In genomic region chr17:75159196-75160031, GRCh38 we compare ENCODE assay signal across 11 cellular contexts. TPM values are rescaled to one million over a fixed set of nuclear protein-coding genes. Genes with fewer than 3 reads are reported as not detected.
A peak's percentile ranks its signal among the peaks of the same experiment; 100 is the strongest.
DNase-seq lines count a peak whose midpoint lies in the region; ATAC-seq and TF ChIP-seq lines count a peak whose summit lies in the region.
"Had no signal": no experiment of that assay in that cellular context is flagged by ENCODE, and none has a peak within 500 bp of the region (broad histone marks: within the 10 kb centered on the region; RNA-seq: fewer than 3 reads in every experiment).

No MANE protein-coding gene starts in this region.

- peak; percentile 12 for DNase-seq in activated CD4-positive, CD25-positive, alpha-beta regulatory T cell treated with anti-CD3 and anti-CD28 coated beads, Interleukin-2, amount 50 U/mL, for 72 hours
- DNase-seq in colonic mucosa (no peak), sciatic nerve (ENCODE audit: low spot score) (peak; percentile 14), cerebellar nuclear complex (lab: John Stamatoyannopoulos, UW) (no peak), NCI-H526 (lab: John Stamatoyannopoulos, UW) (no peak)
- DNase-seq: ACHN; activated naive CD4-positive, alpha-beta T cell treated with Interleukin-2 at 50 U/mL for 16 hours; left ventricle myocardium inferior; NCI-H82 had no signal

- peak overlapping the region; percentile 6 for H3K27ac ChIP-seq in colonic mucosa
- H3K27ac ChIP-seq: left ventricle myocardium inferior, right lobe of liver had no signal

- H3K9ac ChIP-seq in colonic mucosa (ENCODE audit: low read depth in 2 of 2, low read length in 2 of 2): no peak overlapping the region

- H3K4me1 ChIP-seq in colonic mucosa: peaks cover 4% of the 10 kb centered on the region
- H3K4me1 ChIP-seq: right lobe of liver had no signal

- ATAC-seq in activated CD4-positive, CD25-positive, alpha-beta regulatory T cell treated with anti-CD3 and anti-CD28 coated beads, Interleukin-2, amount 50 U/mL, for 24 hours: no peak
- no peak for ATAC-seq in sciatic nerve
- ATAC-seq: right lobe of liver had no signal

- TF ChIP-seq CTCF in colonic mucosa (IDR thresholded peaks at IDR 0.05): no peak

- no peak overlapping the region for H3K4me3 ChIP-seq in colonic mucosa
- H3K4me3 ChIP-seq: left ventricle myocardium inferior, right lobe of liver had no signal

- no peaks in the 10 kb centered on the region for H3K36me3 ChIP-seq in colonic mucosa
- H3K36me3 ChIP-seq: right lobe of liver had no signal

- no peaks in the 10 kb centered on the region for H3K27me3 ChIP-seq in colonic mucosa
- H3K27me3 ChIP-seq: right lobe of liver had no signal

- no peaks in the 10 kb centered on the region for H3K9me3 ChIP-seq in colonic mucosa
- H3K9me3 ChIP-seq: left ventricle myocardium inferior, right lobe of liver had no signal

- intact Hi-C loops in colonic mucosa (cut with DNase I) (no loop called here), sciatic nerve (cut with DNase I) (no loop called here)

RNA-seq across cellular contexts. Expression of gene JPT1, which starts 5.1 kb away (rescaled TPM):
- 100 to 1,000 TPM; 227 to 367 TPM for total RNA-seq in colonic mucosa
- total RNA-seq in sciatic nerve: 20.3 TPM

RNA-seq across cellular contexts. Expression of gene SUMO2, which starts 23.3 kb away (rescaled TPM):
- total RNA-seq in colonic mucosa: 100 to 1,000 TPM; 298 to 319 TPM
- total RNA-seq in sciatic nerve: 296 TPM

RNA-seq across cellular contexts. Expression of gene NT5C, which starts 27.9 kb away (rescaled TPM):
- total RNA-seq in colonic mucosa (10 to 100 TPM; 72.3 to 94.9 TPM), sciatic nerve (38.7 TPM)

RNA-seq across cellular contexts. Expression of gene NUP85, which starts 46.1 kb away (rescaled TPM):
- total RNA-seq in colonic mucosa (10 to 100 TPM; 42.2 to 86.8 TPM), sciatic nerve (71.1 TPM)

RNA-seq across cellular contexts. Expression of gene ARMC7, which starts 49.6 kb away (rescaled TPM):
- total RNA-seq in colonic mucosa (10 to 100 TPM; 20.5 to 20.7 TPM), sciatic nerve (11.7 TPM)

Comparison
In these comparisons a context has a peak if more than half of its experiments do, and no peak if none do; other contexts are left out.
1. DNase-seq: peak in activated CD4-positive, CD25-positive, alpha-beta regulatory T cell treated with anti-CD3 and anti-CD28 coated beads, Interleukin-2, amount 50 U/mL, for 72 hours (single experiment) and sciatic nerve (single experiment); none in colonic mucosa (single experiment), cerebellar nuclear complex (0 of 2) and NCI-H526 (0 of 2).
2. RNA of gene JPT1, which starts 5.1 kb away (total RNA-seq): 227 to 367 TPM in colonic mucosa; 20.3 TPM in sciatic nerve (single experiment); every median in the first group is over 10 times any median in the second.